In the genomic region with DNA sequence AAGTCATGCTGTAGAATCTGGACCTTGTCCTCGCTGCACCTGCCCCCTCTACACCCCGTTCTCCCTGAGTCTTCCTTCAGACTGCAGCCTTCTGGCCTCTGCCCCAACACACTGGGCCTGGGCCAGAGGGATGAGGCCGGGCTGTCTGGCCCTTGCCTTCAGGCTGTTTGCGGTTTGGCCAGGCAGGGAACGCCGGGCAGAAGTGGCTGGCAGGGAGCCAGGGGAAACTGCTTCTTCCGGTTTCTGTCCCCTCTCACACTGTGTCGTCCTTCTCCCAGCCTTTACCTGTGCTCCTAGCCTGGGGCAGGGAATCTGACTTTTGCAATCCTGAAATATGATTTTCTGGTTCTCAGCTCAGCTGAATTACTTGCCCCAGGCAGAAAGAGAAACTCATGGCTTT, we compare ENCODE assay signal across 10 cellular contexts. TPM values are rescaled to one million over a fixed set of nuclear protein-coding genes. Genes with fewer than 3 reads are reported as not detected.
DNase-seq lines count a peak whose midpoint lies in the region; ATAC-seq and TF ChIP-seq lines count a peak whose summit lies in the region.
"Had no signal": no experiment of that assay in that cellular context is flagged by ENCODE, and none has a peak within 500 bp of the region (broad histone marks: within the 10 kb centered on the region; RNA-seq: fewer than 3 reads in every experiment).

No MANE protein-coding gene starts in this region.

- peaks cover 19% of the 10 kb centered on the region for H3K79me2 ChIP-seq in mammary epithelial cell (ENCODE audit: insufficient read depth, low read length)

- dilution Hi-C loops in mammary epithelial cell (cut with HindIII; ENCODE audit: low sequenced_read_pairs), result no loop called here

- peaks cover 40% of the 10 kb centered on the region for H3K36me3 Mint-ChIP-seq in activated T-cell treated with anti-CD3 and anti-CD28 coated beads, Interleukin-2, amount 50 U/mL, for 4 hours (ENCODE audit: insufficient read depth)

- 1% methylated on average over 7 of the region's 8 CpGs for WGBS in mammary epithelial cell (ENCODE audit: low coverage, missing lambda C conversion rate)
- WGBS in thyroid gland, 2 donors, result 31 to 35% methylated on average over 6 to 8 of the region's 8 CpGs

- peak; percentile 86 for ATAC-seq in left lung
- no peak for ATAC-seq in activated T-cell treated with anti-CD3 and anti-CD28 coated beads, Interleukin-2, amount 50 U/mL, for 4 hours
- ATAC-seq in GM18858 (IDR thresholded peaks at IDR 0.05; ENCODE audit: unreplicated experiment), result no peak

- H3K4me3 ChIP-seq in mammary epithelial cell (replicated peaks in 1 of 3; ENCODE audit: insufficient read depth in 1 of 3, low read depth in 2 of 3, low read length in 3 of 3) (no peak overlapping the region), left lung (no peak overlapping the region), thyroid gland (replicated peaks in 1 of 3) (no peak overlapping the region)

- H3K4me1 Mint-ChIP-seq in activated T-cell treated with anti-CD3 and anti-CD28 coated beads, Interleukin-2, amount 50 U/mL, for 4 hours (ENCODE audit: low read depth), result peaks cover 25% of the 10 kb centered on the region

- no peaks in the 10 kb centered on the region for H4K20me1 ChIP-seq in mammary epithelial cell (ENCODE audit: insufficient read depth, low read length)

- peaks cover 15% of the 10 kb centered on the region for H3K9me3 ChIP-seq in mammary epithelial cell (replicated peaks; ENCODE audit: insufficient read depth, low read length)
- H3K9me3 ChIP-seq in left lung, result no peaks in the 10 kb centered on the region
- no peaks in the 10 kb centered on the region for H3K9me3 ChIP-seq in thyroid gland

- TF ChIP-seq POLR2A in thyroid gland (IDR thresholded peaks at IDR 0.05), result no peak

- H3K9ac ChIP-seq in mammary epithelial cell (ENCODE audit: insufficient read depth, low read length), result peak overlapping the region; percentile 43

- CTCF ChIA-PET in mammary epithelial cell (lab: Charles Lee; ENCODE audit: low non-redundant PET), result no interaction called here

- BruUV-seq in mammary epithelial cell (replicated peaks; lab: Mats Ljungman, UMichigan), result no TSS peak

- H3K36me3 ChIP-seq in mammary epithelial cell (ENCODE audit: insufficient read depth, low read length) (peaks cover 2% of the 10 kb centered on the region), left lung (peaks cover 0 to 27% of the 10 kb centered on the region in 2 donors), thyroid gland (peaks cover 0 to 4% of the 10 kb centered on the region in 2 donors)

- intact Hi-C loops in mammary epithelial cell (cut with micrococcal nuclease), result no loop called here
- intact Hi-C loops in left lung (cut with DNase I), result no loop called here
- intact Hi-C loops in thyroid gland (cut with DNase I), result no loop called here

- H3K4me1 ChIP-seq in mammary epithelial cell (ENCODE audit: insufficient read depth, low read length), result peaks cover 24% of the 10 kb centered on the region
- peaks cover 6 to 37% of the 10 kb centered on the region in 2 donors for H3K4me1 ChIP-seq in left lung
- H3K4me1 ChIP-seq in thyroid gland, result peaks cover 10 to 15% of the 10 kb centered on the region in 2 donors

- H3K27me3 Mint-ChIP-seq in activated T-cell treated with anti-CD3 and anti-CD28 coated beads, Interleukin-2, amount 50 U/mL, for 4 hours (ENCODE audit: low read depth), result no peaks in the 10 kb centered on the region

- TF ChIP-seq CTCF in mammary epithelial cell (conservative IDR thresholded peaks at IDR 0.05 in 1 of 2, IDR thresholded peaks at IDR 0.05 in 1 of 2; ENCODE audit: extremely low read depth in 1 of 2, insufficient read depth in 1 of 2, low read depth in 1 of 2, low read length in 2 of 2) (no peak), left lung (IDR thresholded peaks at IDR 0.05) (no peak), thyroid gland (IDR thresholded peaks at IDR 0.05) (no peak), GM13976 (IDR thresholded peaks at IDR 0.05; ENCODE audit: borderline replicate concordance, control extremely low read depth, extremely low read depth, insufficient read depth, missing control alignments) (no peak)

- H3K27ac ChIP-seq in mammary epithelial cell (ENCODE audit: insufficient read depth, low read depth, low read length) (peak overlapping the region; percentile 53), left lung (peak overlapping the region in 1 of 2 donors; percentile 53), thyroid gland (peak overlapping the region; percentile 5 to 64 (median 55))

- no peaks in the 10 kb centered on the region for H3K9me3 Mint-ChIP-seq in activated T-cell treated with anti-CD3 and anti-CD28 coated beads, Interleukin-2, amount 50 U/mL, for 4 hours

- in situ Hi-C loops in mammary epithelial cell (cut with MboI; ENCODE audit: low sequenced_read_pairs in 2 of 2), result no loop called here
- in situ Hi-C loops in GM13976 (cut with MboI; ENCODE audit: low sequenced_read_pairs, unreplicated experiment), result no loop called here

- H2AFZ ChIP-seq in mammary epithelial cell (ENCODE audit: low read depth, low read length), result no peak overlapping the region

- no peak overlapping the region for H3K4me3 Mint-ChIP-seq in activated T-cell treated with anti-CD3 and anti-CD28 coated beads, Interleukin-2, amount 50 U/mL, for 4 hours

- DNase-seq in NCI-H2227 (lab: John Stamatoyannopoulos, UW; ENCODE audit: unreplicated experiment), result peak; percentile 15
- DNase-seq in NCI-H2227 treated with DMSO at 0.1 percent for 48 hours (lab: John Stamatoyannopoulos, UW), result no peak
- peak; percentile 94 for DNase-seq in mammary epithelial cell
- peak; percentile 74 to 91 for DNase-seq in left lung
- DNase-seq in thyroid gland, result peak; percentile 80 to 83
- no peak for DNase-seq in GM13976 (ENCODE audit: low spot score)
- DNase-seq in activated T-cell treated with anti-CD3 and anti-CD28 coated beads, Interleukin-2, amount 50 U/mL, for 4 hours, result no peak
- DNase-seq: activated CD4-positive, CD25-positive, alpha-beta regulatory T cell treated with anti-CD3 and anti-CD28 coated beads, Interleukin-2, amount 50 U/mL, for 72 hours; mesenchymal stem cell had no signal

- H3K4me2 ChIP-seq in mammary epithelial cell (ENCODE audit: insufficient read depth, low read depth, low read length), result peak overlapping the region; percentile 21

- no peaks in the 10 kb centered on the region for H3K27me3 ChIP-seq in mammary epithelial cell (ENCODE audit: insufficient read depth, low read length)
- H3K27me3 ChIP-seq in left lung, result no peaks in the 10 kb centered on the region
- no peaks in the 10 kb centered on the region for H3K27me3 ChIP-seq in thyroid gland

RNA-seq across cellular contexts. Expression of gene DGLUCY, which starts 13.5 kb away (rescaled TPM):
- 10 to 100 TPM; 38.0 to 41.1 TPM for total RNA-seq in mammary epithelial cell
- 17.9 TPM for polyA plus RNA-seq in mammary epithelial cell
- polyA minus RNA-seq in mammary epithelial cell, result 33.6 TPM
- total RNA-seq in left lung, result 10 to 100 TPM; 74.9 to 77.0 TPM
- 100 to 1,000 TPM in 3 of 4 donors, 10 to 100 TPM in 1; 58.0 to 125 (median 103) TPM for total RNA-seq in thyroid gland
- total RNA-seq in activated T-cell treated with anti-CD3 and anti-CD28 coated beads, Interleukin-2, amount 50 U/mL, for 4 hours, result 10 to 100 TPM; 25.1 to 29.0 (median 26.7) TPM

Comparison
In these comparisons a context has a peak if more than half of its experiments do, and no peak if none do; other contexts are left out.
1. DNase-seq: peak in NCI-H2227 (single experiment), mammary epithelial cell (single experiment), left lung (2 of 2) and thyroid gland (2 of 2); none in NCI-H2227 treated with DMSO at 0.1 percent for 48 hours (single experiment), GM13976 (single experiment) and activated T-cell treated with anti-CD3 and anti-CD28 coated beads, Interleukin-2, amount 50 U/mL, for 4 hours (single experiment).